Comparison of ENCODE assay signal across 9 cellular contexts in genomic region chr22:47107431-47107830, GRCh38.
DNase-seq lines count a peak whose midpoint lies in the region; ATAC-seq and TF ChIP-seq lines count a peak whose summit lies in the region.
"Had no signal": no experiment of that assay in that cellular context is flagged by ENCODE, and none has a peak within 500 bp of the region (broad histone marks: within the 10 kb centered on the region; RNA-seq: fewer than 3 reads in every experiment).

No MANE protein-coding gene starts in this region.

- H3K27me3 ChIP-seq in mesenchymal stem cell (ENCODE audit: control insufficient read depth in 1 of 2, insufficient read depth in 1 of 2, low read length in 2 of 2) (no peaks in the 10 kb centered on the region), BE2C (no peaks in the 10 kb centered on the region)

- peaks cover 10% of the 10 kb centered on the region for H3K79me1 ChIP-seq in mesenchymal stem cell (replicated peaks; ENCODE audit: low read length, poor library complexity, severe bottlenecking)

- no peak overlapping the region for H4K8ac ChIP-seq in mesenchymal stem cell (ENCODE audit: low read length)

- H3K9me3 ChIP-seq in mesenchymal stem cell (ENCODE audit: control insufficient read depth, low read length) (no peaks in the 10 kb centered on the region), BE2C (no peaks in the 10 kb centered on the region)

- peaks cover 14% of the 10 kb centered on the region for H3K4me1 ChIP-seq in mesenchymal stem cell (ENCODE audit: control insufficient read depth, insufficient read depth, low read depth, low read length)
- H3K4me1 ChIP-seq in BE2C, result no peaks in the 10 kb centered on the region

- 0% methylated on average over 1 of the region's 2 CpGs for WGBS in mesenchymal stem cell

- H3K4me3 Mint-ChIP-seq in chondrocyte (ENCODE audit: unreplicated experiment) (no peak overlapping the region), mesothelial cell of epicardium (no peak overlapping the region)
- H3K4me3 Mint-ChIP-seq: stimulated activated memory B cell treated with anti-CD40 and anti-IgM and Interleukin-4, amounts not matched to agents 10 μg/mL and 1 μg/mL and 100 μg/mL, for 72 hours had no signal

- no peaks in the 10 kb centered on the region for H3K27me3 Mint-ChIP-seq in chondrocyte (ENCODE audit: low read depth)
- H3K27me3 Mint-ChIP-seq in mesothelial cell of epicardium (ENCODE audit: low read depth), result no peaks in the 10 kb centered on the region
- H3K27me3 Mint-ChIP-seq: stimulated activated memory B cell treated with anti-CD40 and anti-IgM and Interleukin-4, amounts not matched to agents 10 μg/mL and 1 μg/mL and 100 μg/mL, for 72 hours had no signal

- H2BK12ac ChIP-seq in mesenchymal stem cell (ENCODE audit: low read length in 2 of 2), result no peak overlapping the region

- H3K9ac ChIP-seq in mesenchymal stem cell (ENCODE audit: low read length), result peak overlapping the region; percentile 63

- peaks cover 6% of the 10 kb centered on the region for H3K36me3 Mint-ChIP-seq in chondrocyte (ENCODE audit: low read depth)
- H3K36me3 Mint-ChIP-seq in mesothelial cell of epicardium, result peaks cover 5% of the 10 kb centered on the region

- no peak overlapping the region for H3K4ac ChIP-seq in mesenchymal stem cell (ENCODE audit: low read depth in 1 of 2, low read length in 2 of 2)

- no peak overlapping the region for H3K14ac ChIP-seq in mesenchymal stem cell (ENCODE audit: low read length in 2 of 2)

- no peak overlapping the region for H4K91ac ChIP-seq in mesenchymal stem cell (ENCODE audit: low read length)

- H3K36me3 ChIP-seq in mesenchymal stem cell (ENCODE audit: control insufficient read depth in 1 of 2, insufficient read depth in 2 of 2, low read depth in 1 of 2, low read length in 2 of 2), result peaks cover 4 to 14% of the 10 kb centered on the region in 2 experiments
- no peaks in the 10 kb centered on the region for H3K36me3 ChIP-seq in BE2C

- no peak overlapping the region for H2AFZ ChIP-seq in mesenchymal stem cell (ENCODE audit: low read depth, low read length)

- no peak for ATAC-seq in HG03457 (IDR thresholded peaks at IDR 0.05; ENCODE audit: unreplicated experiment)
- ATAC-seq: stimulated activated memory B cell treated with anti-CD40 and anti-IgM and Interleukin-4, amounts not matched to agents 10 μg/mL and 1 μg/mL and 100 μg/mL, for 72 hours had no signal

- H3K9me3 Mint-ChIP-seq in chondrocyte (ENCODE audit: low read depth) (peaks cover 8% of the 10 kb centered on the region), mesothelial cell of epicardium (peaks cover 27% of the 10 kb centered on the region)
- H3K9me3 Mint-ChIP-seq: stimulated activated memory B cell treated with anti-CD40 and anti-IgM and Interleukin-4, amounts not matched to agents 10 μg/mL and 1 μg/mL and 100 μg/mL, for 72 hours had no signal

- peak overlapping the region; percentile 79 for H3K27ac ChIP-seq in mesenchymal stem cell (ENCODE audit: low read length, poor library complexity, severe bottlenecking)

- no peak overlapping the region for H2BK120ac ChIP-seq in mesenchymal stem cell (ENCODE audit: low read depth, low read length)

- no peak overlapping the region for H3K18ac ChIP-seq in mesenchymal stem cell (ENCODE audit: low read depth in 1 of 2, low read length in 2 of 2)

- no peak overlapping the region for H3K4me3 ChIP-seq in mesenchymal stem cell (ENCODE audit: insufficient read depth in 1 of 2, low read depth in 1 of 2, low read length in 2 of 2)
- no peak overlapping the region for H3K4me3 ChIP-seq in BE2C (ENCODE audit: low read depth, low read length)

- H3K4me1 Mint-ChIP-seq in chondrocyte (ENCODE audit: low read depth) (peaks cover 16% of the 10 kb centered on the region), mesothelial cell of epicardium (peaks cover 9% of the 10 kb centered on the region)

- no peak overlapping the region for H2AK5ac ChIP-seq in mesenchymal stem cell (ENCODE audit: low read length, severe bottlenecking)

- no peak overlapping the region for H2BK5ac ChIP-seq in mesenchymal stem cell (ENCODE audit: low read depth, low read length, poor library complexity, severe bottlenecking)

- no peak for TF ChIP-seq CTCF in chondrocyte (IDR thresholded peaks at IDR 0.05)
- no peak for TF ChIP-seq CTCF in mesothelial cell of epicardium (IDR thresholded peaks at IDR 0.05; ENCODE audit: unreplicated experiment)
- no peak for TF ChIP-seq CTCF in BE2C (IDR thresholded peaks at IDR 0.05; ENCODE audit: low read depth, low read length)

- no peak overlapping the region for H3K23ac ChIP-seq in mesenchymal stem cell (ENCODE audit: low read length in 2 of 2)

- H3K4me2 ChIP-seq in mesenchymal stem cell (ENCODE audit: low read length, poor library complexity, severe bottlenecking), result no peak overlapping the region

- peak; percentile 38 for DNase-seq in Caki2 (ENCODE audit: low read depth)
- DNase-seq in LHCN-M2 (ENCODE audit: low read depth), result peak; percentile 82
- no peak for DNase-seq in chondrocyte (ENCODE audit: low spot score)
- DNase-seq in mesenchymal stem cell, result peak; percentile 75
- DNase-seq in iPS-NIHi7 (ENCODE audit: extremely low spot score), result no peak
- DNase-seq in mesothelial cell of epicardium (ENCODE audit: low spot score in 2 of 2, unreplicated experiment in 2 of 2), result no peak
- DNase-seq in BE2C, result no peak

- H3K27ac Mint-ChIP-seq in chondrocyte (ENCODE audit: unreplicated experiment), result peak overlapping the region; percentile 76
- no peak overlapping the region for H3K27ac Mint-ChIP-seq in mesothelial cell of epicardium
- H3K27ac Mint-ChIP-seq: stimulated activated memory B cell treated with anti-CD40 and anti-IgM and Interleukin-4, amounts not matched to agents 10 μg/mL and 1 μg/mL and 100 μg/mL, for 72 hours had no signal

- H2BK15ac ChIP-seq in mesenchymal stem cell (ENCODE audit: low read depth, poor library complexity, severe bottlenecking), result no peak overlapping the region

- in situ Hi-C loops in Caki2 (cut with HindIII; ENCODE audit: low pct_unique_long_range_greater_than_20kb, low sequenced_read_pairs), result no loop called here

Comparison
In these comparisons a context has a peak if more than half of its experiments do, and no peak if none do; other contexts are left out.
1. DNase-seq: peak in Caki2 (single experiment), LHCN-M2 (single experiment) and mesenchymal stem cell (single experiment); none in chondrocyte (single experiment), iPS-NIHi7 (single experiment), mesothelial cell of epicardium (0 of 2) and BE2C (single experiment).